ENCODE assay signal across 23 cellular contexts in genomic region chr15:96285715-96286367, GRCh38. TPM values are rescaled to one million over a fixed set of nuclear protein-coding genes. Genes with fewer than 3 reads are reported as not detected.
DNase-seq lines count a peak whose midpoint lies in the region; ATAC-seq and TF ChIP-seq lines count a peak whose summit lies in the region.
"Had no signal": no experiment of that assay in that cellular context is flagged by ENCODE, and none has a peak within 500 bp of the region (broad histone marks: within the 10 kb centered on the region; RNA-seq: fewer than 3 reads in every experiment).

No MANE protein-coding gene starts in this region.

- peak overlapping the region; percentile 91 for H3K27ac ChIP-seq in AG04450 (ENCODE audit: low read depth, low read length)
- H3K27ac ChIP-seq: hepatocyte, parathyroid adenoma, Peyer's patch, upper lobe of left lung had no signal

- H3K9me3 Mint-ChIP-seq in osteocyte (ENCODE audit: unreplicated experiment): peaks cover 4% of the 10 kb centered on the region

- no peak for TF ChIP-seq POLR2A in NB4 (IDR thresholded peaks at IDR 0.05; ENCODE audit: extremely low read depth, insufficient read length)

- no peak for DNase-seq in AG04450 (ENCODE audit: low read depth, low spot score)
- peak; percentile 87 for DNase-seq in NB4 (ENCODE audit: low read depth)
- peak; percentile 49 for DNase-seq in left cardiac atrium
- DNase-seq in osteocyte (ENCODE audit: extremely low spot score, unreplicated experiment): no peak
- DNase-seq in stimulated activated CD8-positive, alpha-beta memory T cell treated with anti-CD3 and anti-CD28 coated beads, Interleukin-4, amount 100 ng/mL, for 48 hours: no peak
- no peak for DNase-seq in NCI-H1092 (lab: John Stamatoyannopoulos, UW)
- no peak for DNase-seq in activated CD4-positive, alpha-beta T cell treated with anti-CD3 and anti-CD28 coated beads, Interleukin-2, amount 50 U/mL, for 4 hours
- DNase-seq: activated CD4-positive, alpha-beta memory T cell treated with anti-CD3 and anti-CD28 coated beads for 36 hours; activated T-cell treated with anti-CD3 and anti-CD28 coated beads, Interleukin-2, amount 50 U/mL, for 72 hours; CD4-positive, alpha-beta memory T cell; DND-41; H7; mucosa of descending colon; NCI-H1436; NCI-H2227 treated with DMSO at 0.1 percent for 48 hours; Peyer's patch; stimulated activated CD4-positive, alpha-beta T cell treated with anti-CD3 and anti-CD28 coated beads, Interleukin-12 subunit alpha, Interleukin-12 subunit beta, amount 100 ng/mL, for 4 hours; stimulated activated naive CD4-positive, alpha-beta T cell had no signal

- no peak for TF ChIP-seq CTCF in AG04450 (IDR thresholded peaks at IDR 0.05; ENCODE audit: low read depth, low read length)
- TF ChIP-seq CTCF in NB4 (IDR thresholded peaks at IDR 0.05; ENCODE audit: low read depth, low read length): no peak
- TF ChIP-seq CTCF in osteocyte (IDR thresholded peaks at IDR 0.05): no peak

- no peaks in the 10 kb centered on the region for H3K27me3 Mint-ChIP-seq in osteocyte (ENCODE audit: unreplicated experiment)

- H3K36me3 Mint-ChIP-seq in osteocyte (ENCODE audit: unreplicated experiment): peaks cover 49% of the 10 kb centered on the region
- H3K36me3 Mint-ChIP-seq: activated CD4-positive, alpha-beta memory T cell treated with anti-CD3 and anti-CD28 coated beads for 36 hours; activated naive CD8-positive, alpha-beta T cell; CD4-positive, alpha-beta memory T cell had no signal

- intact Hi-C loops in left cardiac atrium (cut with DNase I): loop anchor here in 1 of 2 donors (10.0 kb wide), 1 partner anchor 81 kb away; no protein-coding TSS in a partner anchor

- peaks cover 48% of the 10 kb centered on the region for H3K4me1 Mint-ChIP-seq in osteocyte (ENCODE audit: unreplicated experiment)
- H3K4me1 Mint-ChIP-seq: CD4-positive, alpha-beta memory T cell had no signal

- CTCF ChIA-PET in AG04450 (lab: Charles Lee): interaction anchor here (1.0 to 1.2 kb wide), 2 partner anchors 11 to 42 kb away, joined by 3 read pairs; no protein-coding TSS in a partner anchor

- peak overlapping the region; percentile 90 for H3K27ac Mint-ChIP-seq in osteocyte (ENCODE audit: unreplicated experiment)
- H3K27ac Mint-ChIP-seq: activated CD4-positive, alpha-beta memory T cell treated with anti-CD3 and anti-CD28 coated beads for 36 hours; activated naive CD8-positive, alpha-beta T cell; activated T-cell treated with anti-CD3 and anti-CD28 coated beads, Interleukin-2, amount 50 U/mL, for 72 hours; CD4-positive, alpha-beta memory T cell had no signal

- peaks cover 4% of the 10 kb centered on the region; the same call in 1 of the 2 replicates for H3K9me3 ChIP-seq in AG04450 (ENCODE audit: control insufficient read depth, insufficient read depth, low read length)
- H3K9me3 ChIP-seq: mucosa of descending colon, Peyer's patch, upper lobe of left lung had no signal

- H3K4me3 ChIP-seq in AG04450 (ENCODE audit: low read depth, low read length) (no peak overlapping the region), NB4 (ENCODE audit: low read depth, low read length) (no peak overlapping the region)
- H3K4me3 ChIP-seq: hepatocyte, mucosa of descending colon, Peyer's patch, upper lobe of left lung had no signal

- H3K27me3 ChIP-seq in AG04450 (ENCODE audit: control insufficient read depth, insufficient read depth, low read length): no peaks in the 10 kb centered on the region
- H3K27me3 ChIP-seq: hepatocyte, Peyer's patch, upper lobe of left lung had no signal

- peak overlapping the region; percentile 31 for H3K4me3 Mint-ChIP-seq in osteocyte (ENCODE audit: unreplicated experiment)
- H3K4me3 Mint-ChIP-seq: activated CD4-positive, alpha-beta memory T cell treated with anti-CD3 and anti-CD28 coated beads for 36 hours; activated naive CD8-positive, alpha-beta T cell; activated T-cell treated with anti-CD3 and anti-CD28 coated beads, Interleukin-2, amount 50 U/mL, for 72 hours; CD4-positive, alpha-beta memory T cell had no signal

- peak; percentile 83 to 92 for ATAC-seq in left cardiac atrium
- ATAC-seq in GM21717 (IDR thresholded peaks at IDR 0.05; ENCODE audit: unreplicated experiment): no peak
- ATAC-seq: activated T-cell treated with anti-CD3 and anti-CD28 coated beads, Interleukin-2, amount 50 U/mL, for 72 hours; mucosa of descending colon had no signal

- POLR2A ChIA-PET in AG04450 (lab: Yijun Ruan, JAX): interaction anchor here (0.5 to 1.5 kb wide), 7 partner anchors 10 to 139 kb away, joined by 3 to 15 read pairs (median 6); partner anchors contain the start of gene NR2F2

RNA-seq across cellular contexts. Expression of gene NR2F2, which starts 44.7 kb away (rescaled TPM):
- polyA plus RNA-seq in AG04450 (2011; rRNA removed): 63.1 and 66.9 TPM in 2 replicates
- 36.8 and 72.5 TPM in 2 replicates for polyA minus RNA-seq in AG04450 (2011; rRNA and poly(A)+ RNA removed)
- 10 to 100 TPM; 41.2 to 43.5 TPM for total RNA-seq in left cardiac atrium
- total RNA-seq in osteocyte: 286 and 292 TPM in 2 replicates
- total RNA-seq: activated CD4-positive, alpha-beta memory T cell treated with anti-CD3 and anti-CD28 coated beads for 36 hours; activated T-cell treated with anti-CD3 and anti-CD28 coated beads, Interleukin-2, amount 50 U/mL, for 72 hours; CD4-positive, alpha-beta memory T cell had no signal
- polyA plus RNA-seq: CD4-positive, alpha-beta memory T cell had no signal

Comparison
In these comparisons a context has a peak if more than half of its experiments do, and no peak if none do; other contexts are left out.
1. DNase-seq: peak in NB4 (single experiment) and left cardiac atrium (single experiment); none in AG04450 (single experiment), osteocyte (single experiment), stimulated activated CD8-positive, alpha-beta memory T cell treated with anti-CD3 and anti-CD28 coated beads, Interleukin-4, amount 100 ng/mL, for 48 hours (single experiment), NCI-H1092 (single experiment) and activated CD4-positive, alpha-beta T cell treated with anti-CD3 and anti-CD28 coated beads, Interleukin-2, amount 50 U/mL, for 4 hours (0 of 2).